ENCODE assay signal across 12 cellular contexts in the genomic region with DNA sequence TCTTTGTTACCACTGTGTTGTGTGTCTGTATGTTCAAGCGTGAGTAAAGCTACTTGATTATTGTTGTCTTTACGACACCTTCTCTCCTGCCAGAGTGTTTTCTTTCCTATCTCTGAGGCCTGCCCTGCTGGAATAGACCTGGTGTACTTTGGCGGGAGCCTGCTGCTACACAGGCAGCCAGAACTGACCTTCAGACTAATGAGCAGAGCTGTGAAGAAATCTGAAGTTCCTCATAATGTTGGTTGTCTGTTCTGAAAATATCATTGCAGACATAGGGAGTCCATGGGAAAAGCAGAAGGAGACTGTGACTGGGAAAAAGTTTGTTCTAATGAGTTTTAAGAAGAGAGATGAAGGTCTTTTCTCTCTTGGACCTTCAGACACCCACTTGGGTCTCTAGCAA. TPM values are rescaled to one million over a fixed set of nuclear protein-coding genes. Genes with fewer than 3 reads are reported as not detected.
DNase-seq lines count a peak whose midpoint lies in the region; ATAC-seq and TF ChIP-seq lines count a peak whose summit lies in the region.
"Had no signal": no experiment of that assay in that cellular context is flagged by ENCODE, and none has a peak within 500 bp of the region (broad histone marks: within the 10 kb centered on the region; RNA-seq: fewer than 3 reads in every experiment).

No MANE protein-coding gene starts in this region.

- no peaks in the 10 kb centered on the region for H3K9me3 Mint-ChIP-seq in endodermal cell
- no peaks in the 10 kb centered on the region for H3K9me3 Mint-ChIP-seq in activated CD4-positive, alpha-beta T cell treated with anti-CD3 and anti-CD28 coated beads, Interleukin-2, amount 10 ng/mL, durations not matched to agents 7 days and 5 days

- DNase-seq in AML-193 (lab: John Stamatoyannopoulos, UW) = peak; percentile 80 to 89
- no peak for DNase-seq in Panc1 (ENCODE audit: low read depth, low spot score)
- DNase-seq in endodermal cell = no peak
- DNase-seq in mucosa of descending colon = peak in 1 of 3 donors; percentile 28
- DNase-seq in activated CD4-positive, alpha-beta T cell treated with anti-CD3 and anti-CD28 coated beads, Interleukin-2, amount 10 ng/mL, durations not matched to agents 7 days and 5 days = no peak
- no peak for DNase-seq in SJCRH30
- DNase-seq: activated CD4-positive, alpha-beta T cell treated with anti-CD3 and anti-CD28 coated beads for 36 hours; activated T-cell treated with anti-CD3 and anti-CD28 coated beads, Interleukin-2, amount 50 U/mL, for 1 hour; NCI-H2029 treated with DMSO at 0.1 percent for 48 hours; NCI-H82 had no signal

- 97 to 100% methylated on average over 3 of the region's 3 CpGs for WGBS in endodermal cell (ENCODE audit: insufficient coverage in 1 of 2, insufficient read length in 1 of 2), 2 experiments

- H3K27ac Mint-ChIP-seq in endodermal cell = no peak overlapping the region
- H3K27ac Mint-ChIP-seq in activated CD4-positive, alpha-beta T cell treated with anti-CD3 and anti-CD28 coated beads, Interleukin-2, amount 10 ng/mL, durations not matched to agents 7 days and 5 days = no peak overlapping the region
- H3K27ac Mint-ChIP-seq: activated CD4-positive, alpha-beta T cell treated with anti-CD3 and anti-CD28 coated beads for 36 hours had no signal

- H3K4me3 ChIP-seq in Panc1 (ENCODE audit: low read depth in 2 of 2, low read length in 2 of 2) = no peak overlapping the region
- no peak overlapping the region for H3K4me3 ChIP-seq in endodermal cell (ENCODE audit: low read length)
- H3K4me3 ChIP-seq in mucosa of descending colon = no peak overlapping the region
- H3K4me3 ChIP-seq in SJCRH30 = no peak overlapping the region

- BruUV-seq in Panc1 (replicated peaks; lab: Mats Ljungman, UMichigan) = TSS peak; percentile 41

- no peaks in the 10 kb centered on the region for H3K36me3 ChIP-seq in Panc1 (ENCODE audit: control insufficient read depth, insufficient read depth, low read length)
- H3K36me3 ChIP-seq in endodermal cell (ENCODE audit: control insufficient read depth, insufficient read depth, low read length) = peaks cover 30% of the 10 kb centered on the region
- H3K36me3 ChIP-seq in mucosa of descending colon (ENCODE audit: low read depth) = no peaks in the 10 kb centered on the region
- H3K36me3 ChIP-seq in SJCRH30 = peaks cover 7% of the 10 kb centered on the region; the same call in 1 of the 2 replicates

- POLR2A ChIA-PET in Panc1 (lab: Charles Lee) = no interaction called here
- POLR2A ChIA-PET in activated CD4-positive, alpha-beta T cell treated with anti-CD3 and anti-CD28 coated beads, Interleukin-2, amount 10 ng/mL, durations not matched to agents 7 days and 5 days (lab: Charles Lee) = no interaction called here

- no peak overlapping the region for H3K4me3 Mint-ChIP-seq in endodermal cell
- no peak overlapping the region for H3K4me3 Mint-ChIP-seq in activated CD4-positive, alpha-beta T cell treated with anti-CD3 and anti-CD28 coated beads, Interleukin-2, amount 10 ng/mL, durations not matched to agents 7 days and 5 days
- H3K4me3 Mint-ChIP-seq: activated CD4-positive, alpha-beta T cell treated with anti-CD3 and anti-CD28 coated beads for 36 hours had no signal

- H3K4me1 ChIP-seq in Panc1 (ENCODE audit: control insufficient read depth, insufficient read depth, low read length) (no peaks in the 10 kb centered on the region), endodermal cell (ENCODE audit: control insufficient read depth, insufficient read depth, low read length) (no peaks in the 10 kb centered on the region), mucosa of descending colon (ENCODE audit: low read depth) (peaks cover 12% of the 10 kb centered on the region), SJCRH30 (no peaks in the 10 kb centered on the region)

- H3K9me3 ChIP-seq in Panc1 (ENCODE audit: control insufficient read depth, insufficient read depth, low read depth, low read length) (no peaks in the 10 kb centered on the region), endodermal cell (ENCODE audit: control insufficient read depth, low read length) (no peaks in the 10 kb centered on the region), mucosa of descending colon (no peaks in the 10 kb centered on the region), SJCRH30 (replicated peaks) (no peaks in the 10 kb centered on the region)

- no peak overlapping the region for H3K27ac ChIP-seq in Panc1 (ENCODE audit: low read length)
- peak overlapping the region; percentile 8 for H3K27ac ChIP-seq in endodermal cell (ENCODE audit: low read depth, low read length)
- no peak overlapping the region for H3K27ac ChIP-seq in SJCRH30

- in situ Hi-C loops in Panc1 (cut with HindIII; ENCODE audit: low pct_unique_long_range_greater_than_20kb, low sequenced_read_pairs) = no loop called here

- H3K27me3 Mint-ChIP-seq in endodermal cell (ENCODE audit: insufficient read depth) = no peaks in the 10 kb centered on the region
- no peaks in the 10 kb centered on the region for H3K27me3 Mint-ChIP-seq in activated CD4-positive, alpha-beta T cell treated with anti-CD3 and anti-CD28 coated beads, Interleukin-2, amount 10 ng/mL, durations not matched to agents 7 days and 5 days
- H3K27me3 Mint-ChIP-seq: activated CD4-positive, alpha-beta T cell treated with anti-CD3 and anti-CD28 coated beads for 36 hours had no signal

- no peak for TF ChIP-seq CTCF in Panc1 (IDR thresholded peaks at IDR 0.05)
- no peak for TF ChIP-seq CTCF in endodermal cell (conservative IDR thresholded peaks at IDR 0.05)
- no peak for TF ChIP-seq CTCF in mucosa of descending colon (IDR thresholded peaks at IDR 0.05)

- intact Hi-C loops in Panc1 (cut with micrococcal nuclease; ENCODE audit: unreplicated experiment) = no loop called here
- intact Hi-C loops in mucosa of descending colon (cut with DNase I, micrococcal nuclease) = no loop called here

- H3K36me3 Mint-ChIP-seq in endodermal cell (ENCODE audit: low read depth) = peaks cover 28% of the 10 kb centered on the region
- H3K36me3 Mint-ChIP-seq in activated CD4-positive, alpha-beta T cell treated with anti-CD3 and anti-CD28 coated beads, Interleukin-2, amount 10 ng/mL, durations not matched to agents 7 days and 5 days (ENCODE audit: low read depth) = peaks cover 15% of the 10 kb centered on the region

- peaks cover 4% of the 10 kb centered on the region for H3K4me1 Mint-ChIP-seq in endodermal cell
- peaks cover 13% of the 10 kb centered on the region for H3K4me1 Mint-ChIP-seq in activated CD4-positive, alpha-beta T cell treated with anti-CD3 and anti-CD28 coated beads, Interleukin-2, amount 10 ng/mL, durations not matched to agents 7 days and 5 days

- no peaks in the 10 kb centered on the region for H3K27me3 ChIP-seq in Panc1 (ENCODE audit: control insufficient read depth, insufficient read depth, low read length)
- H3K27me3 ChIP-seq in endodermal cell (ENCODE audit: control insufficient read depth, insufficient read depth, low read length, poor library complexity, severe bottlenecking) = no peaks in the 10 kb centered on the region
- H3K27me3 ChIP-seq in SJCRH30 = no peaks in the 10 kb centered on the region

- ATAC-seq in Panc1 (no peak), mucosa of descending colon (peak; percentile 84), GM19463 (IDR thresholded peaks at IDR 0.05; ENCODE audit: unreplicated experiment) (no peak), HG03521 (IDR thresholded peaks at IDR 0.05; ENCODE audit: unreplicated experiment) (no peak)
- ATAC-seq: activated CD4-positive, alpha-beta T cell treated with anti-CD3 and anti-CD28 coated beads for 36 hours had no signal

- no peak overlapping the region for H3K9ac ChIP-seq in endodermal cell (ENCODE audit: extremely low read depth, low read length, poor library complexity, severe bottlenecking)

- CTCF ChIA-PET in Panc1 (lab: Charles Lee) = no interaction called here
- CTCF ChIA-PET in activated CD4-positive, alpha-beta T cell treated with anti-CD3 and anti-CD28 coated beads, Interleukin-2, amount 10 ng/mL, durations not matched to agents 7 days and 5 days (lab: Charles Lee) = interaction anchor here (1.2 to 3.5 kb wide), 2 partner anchors 8 to 13 kb away, joined by 3 to 12 read pairs; no protein-coding TSS in a partner anchor

RNA-seq across cellular contexts. Expression of a gene that starts 9.8 kb away (rescaled TPM):
- total RNA-seq in Panc1 (2021; ENCODE audit: unreplicated experiment) (39.2 TPM), endodermal cell (10 to 100 TPM; 30.0 to 35.7 TPM), mucosa of descending colon (10 to 100 TPM; 21.2 to 48.6 (median 21.4) TPM)
- 23.5 TPM for polyA plus RNA-seq in Panc1 (2012; ENCODE audit: insufficient read length)
- 47.5 TPM for polyA plus RNA-seq in endodermal cell (2013, experiment 1 of 2)
- polyA plus RNA-seq in endodermal cell (2013, experiment 2 of 2) = 44.7 TPM
- total RNA-seq in activated CD4-positive, alpha-beta T cell treated with anti-CD3 and anti-CD28 coated beads, Interleukin-2, amount 10 ng/mL, durations not matched to agents 7 days and 5 days = 10 to 100 TPM; 26.4 to 33.6 TPM
- total RNA-seq in SJCRH30 (2014; rRNA removed; shearing (Covaris generic)) = 48.9 and 49.2 TPM in 2 replicates

Comparison
In these comparisons a context has a peak if more than half of its experiments do, and no peak if none do; other contexts are left out.
1. DNase-seq: peak in AML-193 (2 of 2); none in Panc1 (single experiment), endodermal cell (single experiment), activated CD4-positive, alpha-beta T cell treated with anti-CD3 and anti-CD28 coated beads, Interleukin-2, amount 10 ng/mL, durations not matched to agents 7 days and 5 days (single experiment) and SJCRH30 (0 of 2).